In the genomic region with DNA sequence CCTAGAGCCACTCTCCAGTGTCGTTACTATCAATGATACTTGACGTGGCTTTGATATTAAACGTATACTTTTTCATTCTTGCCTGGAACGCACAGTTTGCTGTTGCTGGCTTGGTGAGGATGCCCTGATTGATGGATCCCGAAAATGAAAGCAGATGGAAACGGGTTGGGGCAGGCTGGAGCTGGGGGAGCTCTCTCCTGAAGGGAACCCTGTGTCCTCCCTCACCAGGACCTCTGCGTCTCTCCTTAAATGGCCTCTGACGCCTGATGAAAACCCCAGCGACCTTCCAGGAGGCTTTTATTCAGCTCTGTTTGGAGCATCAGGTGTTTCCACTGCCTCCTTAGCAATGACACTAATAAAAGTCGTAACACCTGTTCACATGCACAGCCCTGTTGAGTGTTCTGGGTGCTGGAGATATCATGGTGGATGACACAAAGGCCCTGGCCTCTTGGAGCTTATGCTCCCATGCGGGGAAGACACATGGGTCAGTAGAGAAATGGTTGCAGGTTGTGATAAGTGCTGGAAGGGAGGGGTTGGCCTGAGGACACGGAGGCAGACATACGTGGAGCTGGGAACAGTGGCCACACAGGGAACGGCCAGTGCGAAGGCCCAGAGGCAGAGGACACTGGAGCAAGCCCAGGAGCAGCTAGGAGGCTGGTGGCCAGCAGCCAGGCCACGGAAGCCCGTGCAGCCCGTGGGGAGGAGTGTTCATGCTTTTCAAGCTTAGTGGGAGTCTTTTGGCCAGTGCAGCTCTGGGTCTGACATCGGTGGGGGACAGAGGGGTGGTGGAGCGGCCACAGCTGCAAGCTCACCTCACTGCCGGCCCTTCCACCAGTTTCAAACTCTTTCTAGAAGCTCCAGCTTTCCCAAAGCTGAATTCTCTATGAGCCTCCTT, we compare ENCODE assay signal across 23 cellular contexts. TPM values are rescaled to one million over a fixed set of nuclear protein-coding genes. Genes with fewer than 3 reads are reported as not detected.
A peak's percentile ranks its signal among the peaks of the same experiment; 100 is the strongest.
DNase-seq lines count a peak whose midpoint lies in the region; ATAC-seq, FAIRE-seq and TF ChIP-seq lines count a peak whose summit lies in the region.
"Had no signal": no experiment of that assay in that cellular context is flagged by ENCODE, and none has a peak within 500 bp of the region (broad histone marks: within the 10 kb centered on the region; RNA-seq: fewer than 3 reads in every experiment).

No MANE protein-coding gene starts in this region.

- POLR2A ChIA-PET in naive thymus-derived CD8-positive, alpha-beta T cell (lab: Charles Lee) = interaction anchor here (0.6 kb wide), 1 partner anchor 738 kb away, joined by 4 read pairs; no protein-coding TSS in a partner anchor

- ATAC-seq in naive thymus-derived CD8-positive, alpha-beta T cell = no peak

- FAIRE-seq in kidney (lab: Jason Lieb, UNC) = no peak
- FAIRE-seq: GM12878, small intestine had no signal

- no peaks in the 10 kb centered on the region for H3K9me2 ChIP-seq in MM.1S (replicated peaks; ENCODE audit: insufficient read depth, low read length)

- H3K27ac ChIP-seq in MM.1S (ENCODE audit: low read length) (no peak overlapping the region), kidney (ENCODE audit: low read depth in 2 of 2, low read length in 2 of 2) (no peak overlapping the region), stomach (no peak overlapping the region)
- H3K27ac ChIP-seq: SJCRH30, vagina, VCaP had no signal

- peak overlapping the region; percentile 14; the same call in 1 of the 2 replicates for H3K4me2 ChIP-seq in MM.1S (ENCODE audit: low read depth, low read length)

- 85 to 91% (median 87%) methylated on average over 20 to 21 of the region's 21 CpGs for WGBS in stomach, 5 donors

- H3K9me3 ChIP-seq in MM.1S (replicated peaks; ENCODE audit: insufficient read depth, low read length) (no peaks in the 10 kb centered on the region), kidney (ENCODE audit: control insufficient read depth in 1 of 2, low read length in 2 of 2) (no peaks in the 10 kb centered on the region), stomach (no peaks in the 10 kb centered on the region)
- H3K9me3 ChIP-seq: SJCRH30, vagina had no signal

- no peak for TF ChIP-seq EP300 in stomach (IDR thresholded peaks at IDR 0.05)

- H3K4me3 ChIP-seq in MM.1S (ENCODE audit: low read length) (no peak overlapping the region), kidney (ENCODE audit: low read length in 2 of 2) (no peak overlapping the region), stomach (no peak overlapping the region)
- H3K4me3 ChIP-seq: GM12878, SJCRH30, vagina had no signal

- H3K4me3 Mint-ChIP-seq in activated T-cell treated with anti-CD3 and anti-CD28 coated beads, Interleukin-2, amount 50 U/mL, for 24 hours = no peak overlapping the region
- H3K4me3 Mint-ChIP-seq in naive thymus-derived CD8-positive, alpha-beta T cell = peak overlapping the region in 1 of 10 donors; percentile 15
- H3K4me3 Mint-ChIP-seq: immature natural killer cell had no signal

- H3K4me1 ChIP-seq in MM.1S (ENCODE audit: low read length) (no peaks in the 10 kb centered on the region), kidney (ENCODE audit: control insufficient read depth in 1 of 2, insufficient read depth in 1 of 2, low read depth in 1 of 2, low read length in 2 of 2) (no peaks in the 10 kb centered on the region), stomach (no peaks in the 10 kb centered on the region)
- H3K4me1 ChIP-seq: SJCRH30, vagina had no signal

- peaks cover 6% of the 10 kb centered on the region for H3K36me3 Mint-ChIP-seq in activated T-cell treated with anti-CD3 and anti-CD28 coated beads, Interleukin-2, amount 50 U/mL, for 24 hours (ENCODE audit: low read depth)
- peaks cover 0 to 10% (median 0%) of the 10 kb centered on the region in 3 donors for H3K36me3 Mint-ChIP-seq in naive thymus-derived CD8-positive, alpha-beta T cell
- H3K36me3 Mint-ChIP-seq: naive B cell had no signal

- H3K27ac Mint-ChIP-seq in activated T-cell treated with anti-CD3 and anti-CD28 coated beads, Interleukin-2, amount 50 U/mL, for 24 hours = no peak overlapping the region
- H3K27ac Mint-ChIP-seq in naive thymus-derived CD8-positive, alpha-beta T cell = peak overlapping the region in 1 of 10 donors; percentile 66

- no peak for TF ChIP-seq CTCF in MM.1S (IDR thresholded peaks at IDR 0.05; ENCODE audit: low read length)
- TF ChIP-seq CTCF in kidney (IDR thresholded peaks at IDR 0.05; ENCODE audit: borderline replicate concordance, extremely low read depth, insufficient read depth) = no peak
- TF ChIP-seq CTCF in stomach (IDR thresholded peaks at IDR 0.05) = no peak

- DNase-seq in activated T-cell treated with anti-CD3 and anti-CD28 coated beads, Interleukin-2, amount 50 U/mL, for 24 hours = peak; percentile 14
- DNase-seq in activated T-cell treated with anti-CD3 and anti-CD28 coated beads for 4 hours (no peak), MM.1S (no peak), kidney (peak; percentile 43), stomach (peak; percentile 18), G401 (ENCODE audit: low spot score) (no peak)
- DNase-seq in naive thymus-derived CD8-positive, alpha-beta T cell = no peak
- no peak for DNase-seq in activated CD4-positive, alpha-beta T cell treated with anti-CD3 and anti-CD28 coated beads for 48 hours
- DNase-seq: ACHN; activated gamma-delta T cell; cerebellar nuclear complex; effector memory CD4-positive, alpha-beta T cell; HCEC 1CT; immature natural killer cell; naive B cell; NCI-H2107; NCI-H524; stimulated activated CD4-positive, alpha-beta T cell treated with anti-CD3 and anti-CD28 coated beads, Interleukin-4, amount 100 ng/mL, for 1 hour had no signal

- intact Hi-C loops in kidney (cut with DNase I) = no loop called here
- intact Hi-C loops in stomach (cut with DNase I; ENCODE audit: low total_unique reads) = no loop called here

- H3K36me3 ChIP-seq in MM.1S (replicated peaks; ENCODE audit: insufficient read depth, low read length) (no peaks in the 10 kb centered on the region), kidney (ENCODE audit: control insufficient read depth in 1 of 2, insufficient read depth in 2 of 2, low read length in 2 of 2) (no peaks in the 10 kb centered on the region), stomach (peaks cover 0 to 23% (median 16%) of the 10 kb centered on the region in 4 donors)
- H3K36me3 ChIP-seq: SJCRH30, vagina had no signal

- H3F3A ChIP-seq in MM.1S (ENCODE audit: insufficient read depth, low read length) = no peaks in the 10 kb centered on the region

- in situ Hi-C loops in G401 (cut with HindIII; ENCODE audit: low sequenced_read_pairs) = no loop called here

- H4K20me1 ChIP-seq in MM.1S (ENCODE audit: insufficient read depth, low read length) = no peaks in the 10 kb centered on the region

- H3K9ac ChIP-seq in MM.1S (ENCODE audit: low read length) (no peak overlapping the region), kidney (ENCODE audit: low read length in 2 of 2) (no peak overlapping the region)

- no peaks in the 10 kb centered on the region for H3K9me3 Mint-ChIP-seq in activated T-cell treated with anti-CD3 and anti-CD28 coated beads, Interleukin-2, amount 50 U/mL, for 24 hours
- H3K9me3 Mint-ChIP-seq in naive thymus-derived CD8-positive, alpha-beta T cell = no peaks in the 10 kb centered on the region
- H3K9me3 Mint-ChIP-seq: immature natural killer cell, naive B cell had no signal

- H3K4me1 Mint-ChIP-seq in activated T-cell treated with anti-CD3 and anti-CD28 coated beads, Interleukin-2, amount 50 U/mL, for 24 hours (ENCODE audit: low read depth) = no peaks in the 10 kb centered on the region
- no peaks in the 10 kb centered on the region for H3K4me1 Mint-ChIP-seq in naive thymus-derived CD8-positive, alpha-beta T cell
- H3K4me1 Mint-ChIP-seq: immature natural killer cell had no signal

- H3K79me2 ChIP-seq in MM.1S (ENCODE audit: low read length) = no peaks in the 10 kb centered on the region

- no peaks in the 10 kb centered on the region for H3K27me3 Mint-ChIP-seq in activated T-cell treated with anti-CD3 and anti-CD28 coated beads, Interleukin-2, amount 50 U/mL, for 24 hours
- no peaks in the 10 kb centered on the region for H3K27me3 Mint-ChIP-seq in naive thymus-derived CD8-positive, alpha-beta T cell
- H3K27me3 Mint-ChIP-seq: naive B cell had no signal

- H2AFZ ChIP-seq in MM.1S (ENCODE audit: low read length) = no peak overlapping the region

- H3K27me3 ChIP-seq in MM.1S (replicated peaks; ENCODE audit: insufficient read depth, low read length) (peaks cover 29% of the 10 kb centered on the region), stomach (no peaks in the 10 kb centered on the region)
- H3K27me3 ChIP-seq: SJCRH30, vagina had no signal

- no peak for TF ChIP-seq POLR2A in stomach (IDR thresholded peaks at IDR 0.05)

RNA-seq across cellular contexts. Expression of a gene that starts 7.5 kb away (rescaled TPM):
- total RNA-seq in kidney = 0.91 TPM
- polyA plus RNA-seq in kidney (ENCODE audit: insufficient read depth, low read depth, low replicate concordance) = not detected
- total RNA-seq in stomach = 1 to 10 TPM in 4 of 5 donors, not detected in 1; 1.7 to 5.8 (median 4.1) TPM
- 1 to 10 TPM in 1 of 3 donors, under 1 TPM in 1, not detected in 1; 0.31 to 1.1 TPM for polyA plus RNA-seq in stomach
- total RNA-seq in naive thymus-derived CD8-positive, alpha-beta T cell = 1 to 10 TPM; 1.8 to 2.1 TPM
- polyA plus RNA-seq in naive thymus-derived CD8-positive, alpha-beta T cell = under 1 TPM in 1 of 3 donors, not detected in 2; 0.18 TPM
- total RNA-seq in G401 (2014; rRNA removed; shearing (Covaris generic)) = 0.20 TPM in 1 of 2 replicates, not detected in the other
- polyA plus RNA-seq: immature natural killer cell had no signal

RNA-seq across cellular contexts. Expression of a gene that starts 36.3 kb away (rescaled TPM):
- total RNA-seq in kidney = 35.5 TPM
- 18.0 TPM for polyA plus RNA-seq in kidney (ENCODE audit: insufficient read depth, low read depth, low replicate concordance)
- total RNA-seq in stomach = 10 to 100 TPM in 2 of 5 donors, 1 to 10 TPM in 3; 3.5 to 51.8 (median 9.0) TPM
- 10 to 100 TPM; 18.9 to 35.2 (median 20.5) TPM for polyA plus RNA-seq in stomach
- 1 to 10 TPM; 1.2 to 1.6 TPM for total RNA-seq in naive thymus-derived CD8-positive, alpha-beta T cell
- 1 to 10 TPM; 2.0 to 2.6 (median 2.1) TPM for polyA plus RNA-seq in naive thymus-derived CD8-positive, alpha-beta T cell
- 12.3 and 14.4 TPM in 2 replicates for total RNA-seq in G401 (2014; rRNA removed; shearing (Covaris generic))

Comparison
In these comparisons a context has a peak if more than half of its experiments do, and no peak if none do; other contexts are left out.
1. DNase-seq: peak in activated T-cell treated with anti-CD3 and anti-CD28 coated beads, Interleukin-2, amount 50 U/mL, for 24 hours (single experiment), kidney (single experiment) and stomach (single experiment); none in activated T-cell treated with anti-CD3 and anti-CD28 coated beads for 4 hours (single experiment), MM.1S (single experiment), naive thymus-derived CD8-positive, alpha-beta T cell (0 of 10), activated CD4-positive, alpha-beta T cell treated with anti-CD3 and anti-CD28 coated beads for 48 hours (single experiment) and G401 (single experiment).